12 cellular contexts compared by ENCODE assay signal in genomic region chr17:57372156-57372555, GRCh38.
A peak's percentile ranks its signal among the peaks of the same experiment; 100 is the strongest.
DNase-seq lines count a peak whose midpoint lies in the region; ATAC-seq and TF ChIP-seq lines count a peak whose summit lies in the region.
"Had no signal": no experiment of that assay in that cellular context is flagged by ENCODE, and none has a peak within 500 bp of the region (broad histone marks: within the 10 kb centered on the region; RNA-seq: fewer than 3 reads in every experiment).

No MANE protein-coding gene starts in this region.

- 0 out of 2 replicates have a peak overlapping the region, but pooled peaks have one; percentile 1 for H3K9ac ChIP-seq in HCT116 (ENCODE audit: low read length)
- no peak overlapping the region for H3K9ac ChIP-seq in PC-3 (ENCODE audit: low read length)
- no peak overlapping the region for H3K9ac ChIP-seq in fibroblast of lung (ENCODE audit: insufficient read depth, low read length)

- BruUV-seq in HCT116 (replicated peaks; lab: Mats Ljungman, UMichigan) (no TSS peak), PC-3 (replicated peaks; lab: Mats Ljungman, UMichigan) (no TSS peak)

- H4K20me1 ChIP-seq in HCT116 (ENCODE audit: insufficient read depth) (no peaks in the 10 kb centered on the region), PC-3 (ENCODE audit: low read length) (no peaks in the 10 kb centered on the region), fibroblast of lung (ENCODE audit: control insufficient read depth, extremely low read depth, insufficient read depth, low read length) (no peaks in the 10 kb centered on the region)

- POLR2A ChIA-PET in HCT116 (lab: Charles Lee) (interaction anchor here (0.6 kb wide), 1 partner anchor 37 kb away, joined by 3 read pairs; no protein-coding TSS in a partner anchor), PC-3 (lab: Charles Lee; ENCODE audit: unreplicated experiment) (interaction anchor here (0.7 to 0.8 kb wide), 2 partner anchors 115 to 466 kb away, joined by 4 read pairs; no protein-coding TSS in a partner anchor)
- POLR2A ChIA-PET in CD8-positive, alpha-beta T cell (lab: Charles Lee) = no interaction called here

- peak; percentile 30 for ATAC-seq in HCT116
- peak; percentile 64 for ATAC-seq in PC-3
- ATAC-seq in sciatic nerve = no peak
- no peak for ATAC-seq in CD8-positive, alpha-beta T cell
- ATAC-seq: activated CD4-positive, alpha-beta T cell treated with anti-CD3 and anti-CD28 coated beads for 36 hours had no signal

- TF ChIP-seq RAD21 in HCT116 (IDR thresholded peaks at IDR 0.05; ENCODE audit: low read depth) = peak; percentile 26; the same call in 1 of the 2 replicates

- no peak for TF ChIP-seq POLR2A in HCT116 (IDR thresholded peaks at IDR 0.05; ENCODE audit: borderline replicate concordance, extremely low read depth, insufficient read depth, insufficient read length)

- H3K9me3 ChIP-seq in HCT116 (ENCODE audit: control insufficient read depth in 1 of 2, insufficient read depth in 1 of 2, low read depth in 1 of 2, low read length in 2 of 2) (peaks cover 4 to 9% of the 10 kb centered on the region in 2 experiments; a peak in 2 of 4 replicates), PC-3 (ENCODE audit: low read length) (peaks cover 8% of the 10 kb centered on the region; the same call in 1 of the 2 replicates), fibroblast of lung (ENCODE audit: control insufficient read depth, insufficient read depth, low read depth, low read length) (no peaks in the 10 kb centered on the region)
- H3K9me3 ChIP-seq in CD8-positive, alpha-beta T cell (ENCODE audit: low read length) = no peaks in the 10 kb centered on the region

- H3K27me3 Mint-ChIP-seq in progenitor cell of endocrine pancreas = no peaks in the 10 kb centered on the region
- no peaks in the 10 kb centered on the region for H3K27me3 Mint-ChIP-seq in CD8-positive, alpha-beta T cell (ENCODE audit: low read depth)
- H3K27me3 Mint-ChIP-seq: activated CD4-positive, alpha-beta T cell treated with anti-CD3 and anti-CD28 coated beads for 36 hours had no signal

- TF ChIP-seq CTCF in HCT116 (IDR thresholded peaks at IDR 0.05 in 2 of 3, conservative IDR thresholded peaks at IDR 0.05 in 1 of 3; ENCODE audit: borderline replicate concordance in 1 of 3, insufficient read depth in 1 of 3, low read depth in 2 of 3, low read length in 2 of 3) = no peak
- no peak for TF ChIP-seq CTCF in PC-3 (conservative IDR thresholded peaks at IDR 0.05; ENCODE audit: low read depth, low read length)
- no peak for TF ChIP-seq CTCF in fibroblast of lung (conservative IDR thresholded peaks at IDR 0.05 in 1 of 2, IDR thresholded peaks at IDR 0.05 in 1 of 2; ENCODE audit: low read depth in 1 of 2, low read length in 2 of 2)
- TF ChIP-seq CTCF in progenitor cell of endocrine pancreas (IDR thresholded peaks at IDR 0.05; ENCODE audit: unreplicated experiment) = no peak
- no peak for TF ChIP-seq CTCF in CD8-positive, alpha-beta T cell (IDR thresholded peaks at IDR 0.05)

- H3K79me2 ChIP-seq in HCT116 (ENCODE audit: insufficient read depth, low read length) = peaks cover 6% of the 10 kb centered on the region; the same call in 1 of the 2 replicates
- peaks cover 7% of the 10 kb centered on the region; the same call in 1 of the 2 replicates for H3K79me2 ChIP-seq in PC-3 (ENCODE audit: low read length)
- no peaks in the 10 kb centered on the region for H3K79me2 ChIP-seq in fibroblast of lung (ENCODE audit: control insufficient read depth, insufficient read depth, low read length)

- peaks cover 6% of the 10 kb centered on the region for H3F3A ChIP-seq in PC-3 (ENCODE audit: low read length, unreplicated experiment)

- 0 out of 4 replicates have a peak, but pooled peaks cover 0 to 9% of the 10 kb centered on the region in 2 experiments for H3K36me3 ChIP-seq in HCT116 (ENCODE audit: control insufficient read depth in 1 of 2, insufficient read depth in 2 of 2, low read length in 2 of 2)
- H3K36me3 ChIP-seq in PC-3 (ENCODE audit: low read depth, low read length) = peaks cover 7% of the 10 kb centered on the region; the same call in 1 of the 2 replicates
- no peaks in the 10 kb centered on the region for H3K36me3 ChIP-seq in fibroblast of lung (ENCODE audit: control insufficient read depth, insufficient read depth, low read length)
- no peaks in the 10 kb centered on the region for H3K36me3 ChIP-seq in CD8-positive, alpha-beta T cell (ENCODE audit: insufficient read depth, low read length)
- H3K36me3 ChIP-seq: cardiac muscle cell had no signal

- H3K4me1 ChIP-seq in HCT116 (ENCODE audit: control insufficient read depth in 1 of 2, insufficient read depth in 2 of 2, low read length in 2 of 2) = peaks cover 78 to 84% of the 10 kb centered on the region in 2 experiments
- peaks cover 49% of the 10 kb centered on the region for H3K4me1 ChIP-seq in PC-3 (ENCODE audit: insufficient read depth, low read length)
- no peaks in the 10 kb centered on the region for H3K4me1 ChIP-seq in fibroblast of lung (ENCODE audit: control insufficient read depth, extremely low read depth, insufficient read depth, low read length)
- H3K4me1 ChIP-seq in CD8-positive, alpha-beta T cell (ENCODE audit: insufficient read depth, low read length) = no peaks in the 10 kb centered on the region

- peak overlapping the region; percentile 94 for H3K27ac Mint-ChIP-seq in progenitor cell of endocrine pancreas
- no peak overlapping the region for H3K27ac Mint-ChIP-seq in CD8-positive, alpha-beta T cell
- H3K27ac Mint-ChIP-seq: activated CD4-positive, alpha-beta T cell treated with anti-CD3 and anti-CD28 coated beads for 36 hours; activated T-helper 1 cell treated with anti-CD3 and anti-CD28 coated beads, Interleukin-12 subunit alpha, Interleukin-12 subunit beta, Interleukin-2, Interleukin-4 antibody, amounts not matched to agents 30 ng/mL and 10 ng/mL and 1 ng/mL, durations not matched to agents 14 hours and 24 hours and 36 hours had no signal

- CTCF ChIA-PET in HCT116 (lab: Charles Lee) = interaction anchor here (0.7 to 1.1 kb wide), 2 partner anchors 68 to 129 kb away, joined by 3 read pairs; no protein-coding TSS in a partner anchor
- CTCF ChIA-PET in PC-3 (lab: Charles Lee) = interaction anchor here (0.6 kb wide), 1 partner anchor 186 kb away, joined by 4 read pairs; no protein-coding TSS in a partner anchor
- CTCF ChIA-PET in CD8-positive, alpha-beta T cell (lab: Charles Lee) = interaction anchor here (2.0 kb wide), 1 partner anchor 129 kb away, joined by 8 read pairs; no protein-coding TSS in a partner anchor

- H3K4me3 Mint-ChIP-seq in progenitor cell of endocrine pancreas (ENCODE audit: low read depth) = peak overlapping the region; percentile 35
- H3K4me3 Mint-ChIP-seq in CD8-positive, alpha-beta T cell = no peak overlapping the region
- H3K4me3 Mint-ChIP-seq: activated CD4-positive, alpha-beta T cell treated with anti-CD3 and anti-CD28 coated beads for 36 hours; activated T-helper 1 cell treated with anti-CD3 and anti-CD28 coated beads, Interleukin-12 subunit alpha, Interleukin-12 subunit beta, Interleukin-2, Interleukin-4 antibody, amounts not matched to agents 30 ng/mL and 10 ng/mL and 1 ng/mL, durations not matched to agents 14 hours and 24 hours and 36 hours had no signal

- intact Hi-C loops in HCT116 (cut with micrococcal nuclease) = loop anchor here (5.0 kb wide), 1 partner anchor 115 kb away; the partner anchor contains the start of gene MSI2
- intact Hi-C loops in PC-3 (cut with micrococcal nuclease) = loop anchor here (2.0 to 10.0 kb wide), 3 partner anchors 51 to 291 kb away; no protein-coding TSS in a partner anchor
- intact Hi-C loops in sciatic nerve (cut with DNase I) = no loop called here
- intact Hi-C loops in CD8-positive, alpha-beta T cell (cut with DNase I, micrococcal nuclease) = no loop called here

- RAD21 ChIA-PET in HCT116 (lab: Charles Lee; ENCODE audit: low non-redundant PET in 1 of 2, low total read pairs in 2 of 2, uncharacterized antibody in 2 of 2, unreplicated experiment in 2 of 2) = no interaction called here

- peaks cover 12% of the 10 kb centered on the region for H3K36me3 Mint-ChIP-seq in progenitor cell of endocrine pancreas (ENCODE audit: insufficient read depth)
- H3K36me3 Mint-ChIP-seq in CD8-positive, alpha-beta T cell = peaks cover 15% of the 10 kb centered on the region

- H3K27ac ChIP-seq in HCT116 (ENCODE audit: low read depth, low read length) (peak overlapping the region; percentile 62; the same call in 1 of the 2 replicates), PC-3 (ENCODE audit: low read length) (peak overlapping the region; percentile 34), fibroblast of lung (ENCODE audit: insufficient read depth, low read length) (no peak overlapping the region)
- H3K27ac ChIP-seq in CD8-positive, alpha-beta T cell (ENCODE audit: low read depth, low read length) = no peak overlapping the region
- H3K27ac ChIP-seq: cardiac muscle cell, epithelial cell of prostate had no signal

- H3K4me3 ChIP-seq in HCT116 (replicated peaks in 1 of 2; ENCODE audit: low read depth in 1 of 2, low read length in 2 of 2) (peak overlapping the region in 1 of 2 experiments; percentile 4; a peak in 1 of 4 replicates), PC-3 (ENCODE audit: low read length) (peak overlapping the region; percentile 3; the same call in 1 of the 2 replicates), fibroblast of lung (replicated peaks in 1 of 4; ENCODE audit: control extremely low read depth in 1 of 4, insufficient read depth in 1 of 4, low read depth in 3 of 4, low read length in 4 of 4) (no peak overlapping the region)
- no peak overlapping the region for H3K4me3 ChIP-seq in CD8-positive, alpha-beta T cell (ENCODE audit: low read depth, low read length)
- H3K4me3 ChIP-seq: cardiac muscle cell had no signal

- H3K9me2 ChIP-seq in HCT116 (ENCODE audit: insufficient read depth) (no peaks in the 10 kb centered on the region), PC-3 (replicated peaks; ENCODE audit: low read length) (no peaks in the 10 kb centered on the region)

- peaks cover 62% of the 10 kb centered on the region for H3K4me1 Mint-ChIP-seq in progenitor cell of endocrine pancreas (ENCODE audit: low read depth)
- peaks cover 17% of the 10 kb centered on the region for H3K4me1 Mint-ChIP-seq in CD8-positive, alpha-beta T cell (ENCODE audit: low read depth)

- DNase-seq in HCT116 (ENCODE audit: low read depth, low spot score) = peak; percentile 75
- DNase-seq in PC-3 = peak; percentile 95
- DNase-seq in fibroblast of lung (ENCODE audit: low read depth in 2 of 2) = peak; percentile 52 to 78
- no peak for DNase-seq in progenitor cell of endocrine pancreas (ENCODE audit: low spot score, unreplicated experiment)
- DNase-seq in sciatic nerve (ENCODE audit: low spot score) = no peak
- DNase-seq in CD8-positive, alpha-beta T cell = no peak
- DNase-seq in islet precursor cell = no peak
- DNase-seq: activated CD4-positive, alpha-beta T cell treated with anti-CD3 and anti-CD28 coated beads for 36 hours; NCI-H1436 had no signal

- H3K27me3 ChIP-seq in HCT116 (ENCODE audit: insufficient read depth, low read length) (no peaks in the 10 kb centered on the region), PC-3 (ENCODE audit: low read length) (no peaks in the 10 kb centered on the region), fibroblast of lung (ENCODE audit: control insufficient read depth, insufficient read depth, low read length) (no peaks in the 10 kb centered on the region)
- H3K27me3 ChIP-seq in CD8-positive, alpha-beta T cell (ENCODE audit: insufficient read depth, low read length) = no peaks in the 10 kb centered on the region
- H3K27me3 ChIP-seq: cardiac muscle cell had no signal

- H2AFZ ChIP-seq in HCT116 (ENCODE audit: low read depth, low read length, poor library complexity, severe bottlenecking) (no peak overlapping the region), PC-3 (ENCODE audit: low read length) (no peak overlapping the region), fibroblast of lung (ENCODE audit: low read length) (no peak overlapping the region)

- peak overlapping the region; percentile 51 for H3K4me2 ChIP-seq in HCT116 (ENCODE audit: low read length)
- peak overlapping the region; percentile 63 for H3K4me2 ChIP-seq in PC-3 (ENCODE audit: low read length)
- H3K4me2 ChIP-seq in fibroblast of lung (ENCODE audit: extremely low read depth, insufficient read depth, low read length) = no peak overlapping the region

- H3K9me3 Mint-ChIP-seq in progenitor cell of endocrine pancreas (ENCODE audit: low read depth) = peaks cover 7% of the 10 kb centered on the region
- H3K9me3 Mint-ChIP-seq in CD8-positive, alpha-beta T cell = no peaks in the 10 kb centered on the region

Comparison
In these comparisons a context has a peak if more than half of its experiments do, and no peak if none do; other contexts are left out.
1. ATAC-seq: peak in HCT116 (single experiment) and PC-3 (single experiment); none in sciatic nerve (single experiment) and CD8-positive, alpha-beta T cell (single experiment).
2. DNase-seq: peak in HCT116 (single experiment), PC-3 (single experiment) and fibroblast of lung (2 of 2); none in progenitor cell of endocrine pancreas (single experiment), sciatic nerve (single experiment), CD8-positive, alpha-beta T cell (0 of 7) and islet precursor cell (single experiment).
3. H3K27ac ChIP-seq: peak in HCT116 (single experiment) and PC-3 (single experiment); none in fibroblast of lung (single experiment) and CD8-positive, alpha-beta T cell (single experiment).
4. intact Hi-C loops: an anchor here in HCT116 (5.0 kb wide) and PC-3 (2.0 to 10.0 kb wide); none called in sciatic nerve and CD8-positive, alpha-beta T cell.